Comparison of ENCODE assay signal across 1 cellular context in genomic region chr22:37225481-37225880, GRCh38.
A peak's percentile ranks its signal among the peaks of the same experiment; 100 is the strongest.
TF ChIP-seq lines count a peak whose summit lies in the region.

No MANE protein-coding gene starts in this region.

TF ChIP-seq in HepG2, 621 proteins besides CTCF, POLR2A, EP300 and RAD21:
- TF ChIP-seq RELA (CRISPR knock-in tag; IDR thresholded peaks at IDR 0.05) (no peak), STAG1 (CRISPR knock-in tag; IDR thresholded peaks at IDR 0.05) (peak; percentile 41; the same call in 1 of the 2 replicates), TCF7L2 (IDR thresholded peaks at IDR 0.05; ENCODE audit: low read depth, low read length) (no peak)
